Comparison of ENCODE assay signal across 8 cellular contexts in the genomic region with DNA sequence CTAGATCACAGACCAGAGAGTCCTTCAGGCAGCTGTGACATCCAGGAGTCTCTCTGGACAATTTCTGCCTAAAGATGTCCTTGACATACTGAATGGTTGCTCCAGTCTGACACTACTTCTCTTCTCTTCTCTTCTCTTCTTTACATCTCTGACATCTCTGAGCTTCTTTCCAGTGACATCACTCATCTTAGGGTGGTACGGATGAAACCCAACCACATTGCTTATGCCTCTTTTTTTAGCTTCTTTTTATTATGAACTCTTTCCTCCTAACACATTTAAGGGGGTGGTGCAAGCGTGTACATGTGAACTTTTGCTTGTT. TPM values are rescaled to one million over a fixed set of nuclear protein-coding genes. Genes with fewer than 3 reads are reported as not detected.
A peak's percentile ranks its signal among the peaks of the same experiment; 100 is the strongest.
DNase-seq lines count a peak whose midpoint lies in the region; ATAC-seq and TF ChIP-seq lines count a peak whose summit lies in the region.
"Had no signal": no experiment of that assay in that cellular context is flagged by ENCODE, and none has a peak within 500 bp of the region (broad histone marks: within the 10 kb centered on the region; RNA-seq: fewer than 3 reads in every experiment).

No MANE protein-coding gene starts in this region.

- H3K4me1 Mint-ChIP-seq in activated B cell treated with CpG ODN at 0.5 μM for 24 hours = peaks cover 31% of the 10 kb centered on the region

- H3K4me2 ChIP-seq in osteoblast (ENCODE audit: insufficient read depth, low read length) = peak overlapping the region; percentile 80

- DNase-seq in activated B cell treated with CpG ODN at 0.5 μM for 24 hours (no peak), osteoblast (ENCODE audit: insufficient read length, low spot score, missing footprints) (no peak), omental fat pad (ENCODE audit: low spot score) (no peak)

- no peaks in the 10 kb centered on the region for H3K27me3 ChIP-seq in osteoblast (ENCODE audit: insufficient read depth, low read length)
- H3K27me3 ChIP-seq: heart left ventricle had no signal

- H3K27me3 Mint-ChIP-seq in activated B cell treated with CpG ODN at 0.5 μM for 24 hours = no peaks in the 10 kb centered on the region

- no peaks in the 10 kb centered on the region for H3K36me3 ChIP-seq in osteoblast (ENCODE audit: insufficient read depth, low read length)
- H3K36me3 ChIP-seq: heart left ventricle had no signal

- H3K9me3 Mint-ChIP-seq in activated B cell treated with CpG ODN at 0.5 μM for 24 hours = peaks cover 5% of the 10 kb centered on the region

- peak overlapping the region; percentile 54 for H3K27ac Mint-ChIP-seq in activated B cell treated with CpG ODN at 0.5 μM for 24 hours

- H2AFZ ChIP-seq in osteoblast (ENCODE audit: low read length) = peak overlapping the region; percentile 78

- H3K79me2 ChIP-seq in osteoblast (ENCODE audit: insufficient read depth, low read length) = no peaks in the 10 kb centered on the region

- H3K27ac ChIP-seq in osteoblast (ENCODE audit: low read depth, low read length) = peak overlapping the region; percentile 75

- peak overlapping the region; percentile 52 for H3K4me3 ChIP-seq in osteoblast (ENCODE audit: insufficient read depth, low read length)
- H3K4me3 ChIP-seq: heart left ventricle had no signal

- ATAC-seq in GM18861 (IDR thresholded peaks at IDR 0.05; ENCODE audit: unreplicated experiment) (peak; percentile 4), GM21786 (IDR thresholded peaks at IDR 0.05; ENCODE audit: unreplicated experiment) (peak; percentile 8), activated B cell treated with CpG ODN at 0.5 μM for 24 hours (ENCODE audit: low read depth) (peak; percentile 28), GM19328 (IDR thresholded peaks at IDR 0.05; ENCODE audit: unreplicated experiment) (no peak), GM21423 (IDR thresholded peaks at IDR 0.05; ENCODE audit: unreplicated experiment) (no peak), omental fat pad (ENCODE audit: low FRiP score) (no peak)

- TF ChIP-seq CTCF in activated B cell treated with CpG ODN at 0.5 μM for 24 hours (IDR thresholded peaks at IDR 0.05) = no peak
- TF ChIP-seq CTCF in osteoblast (IDR thresholded peaks at IDR 0.05; ENCODE audit: extremely low read depth, low read depth, low read length) = no peak
- TF ChIP-seq CTCF in omental fat pad (IDR thresholded peaks at IDR 0.05) = no peak

- CTCF ChIA-PET in activated B cell treated with CpG ODN at 0.5 μM for 24 hours (lab: Charles Lee) = interaction anchor here (0.6 to 2.0 kb wide), 8 partner anchors 18 to 250 kb away, joined by 3 to 7 read pairs (median 5); a partner anchor contains a TSS

- POLR2A ChIA-PET in activated B cell treated with CpG ODN at 0.5 μM for 24 hours (lab: Charles Lee) = interaction anchor here (0.6 to 2.3 kb wide), 22 partner anchors 7 to 248 kb away, joined by 3 to 41 read pairs (median 4); a partner anchor contains a TSS

- intact Hi-C loops in activated B cell treated with CpG ODN at 0.5 μM for 24 hours (cut with micrococcal nuclease) = loop anchor here (1.0 kb wide), 3 partner anchors 7 to 39 kb away; a partner anchor contains a TSS

- peaks cover 19% of the 10 kb centered on the region for H3K4me1 ChIP-seq in osteoblast (ENCODE audit: insufficient read depth, low read length)

- no peaks in the 10 kb centered on the region for H4K20me1 ChIP-seq in osteoblast (ENCODE audit: insufficient read depth, low read length)

- no peaks in the 10 kb centered on the region for H3K36me3 Mint-ChIP-seq in activated B cell treated with CpG ODN at 0.5 μM for 24 hours (ENCODE audit: low read depth)

- H3K9me3 ChIP-seq in osteoblast (ENCODE audit: low read depth, low read length) = no peaks in the 10 kb centered on the region

- H3K4me3 Mint-ChIP-seq in activated B cell treated with CpG ODN at 0.5 μM for 24 hours = peak overlapping the region; percentile 9

RNA-seq across cellular contexts. Expression of a gene that starts 39.4 kb away (rescaled TPM):
- total RNA-seq in activated B cell treated with CpG ODN at 0.5 μM for 24 hours (65.5 and 66.2 TPM in 2 replicates), osteoblast (43.0 and 43.8 TPM in 2 replicates), omental fat pad (10 to 100 TPM; 16.9 to 53.1 (median 28.9) TPM)

Comparison
In these comparisons a context has a peak if more than half of its experiments do, and no peak if none do; other contexts are left out.
1. ATAC-seq: peak in GM18861 (single experiment), GM21786 (single experiment) and activated B cell treated with CpG ODN at 0.5 μM for 24 hours (single experiment); none in GM19328 (single experiment), GM21423 (single experiment) and omental fat pad (single experiment).